8 cellular contexts compared by ENCODE assay signal in genomic region chr6:63573140-63573898, GRCh38. TPM values are rescaled to one million over a fixed set of nuclear protein-coding genes. Genes with fewer than 3 reads are reported as not detected.
A peak's percentile ranks its signal among the peaks of the same experiment; 100 is the strongest.
DNase-seq lines count a peak whose midpoint lies in the region; ATAC-seq and TF ChIP-seq lines count a peak whose summit lies in the region.

No MANE protein-coding gene starts in this region.

- TF ChIP-seq EP300 in SK-N-SH (IDR thresholded peaks at IDR 0.05; ENCODE audit: borderline replicate concordance in 1 of 2, low read depth in 1 of 2, low read length in 1 of 2), result no peak
- TF ChIP-seq EP300 in ovary (IDR thresholded peaks at IDR 0.05), result no peak
- TF ChIP-seq EP300 in tibial nerve (IDR thresholded peaks at IDR 0.05), result peak in 1 of 2 donors; percentile 84

- H3K79me2 ChIP-seq in GM23338 (replicated peaks; ENCODE audit: insufficient read depth) (peaks cover 55% of the 10 kb centered on the region), SK-N-SH (ENCODE audit: insufficient read depth) (peaks cover 60% of the 10 kb centered on the region)

- WGBS in SK-N-SH (ENCODE audit: low lambda C conversion rate), result under 1% methylated on average over 14 of the region's 79 CpGs
- 0 to 1% (median 0%) methylated on average over 64 to 79 of the region's 79 CpGs for WGBS in ovary, 3 donors
- 0% methylated on average over 50 to 62 of the region's 79 CpGs for WGBS in tibial nerve, 2 donors

- in situ Hi-C loops in G401 (cut with HindIII; ENCODE audit: low sequenced_read_pairs), result no loop called here

- intact Hi-C loops in Right ventricle myocardium inferior (cut with DNase I) (loop anchor here (2.0 to 5.0 kb wide), 3 partner anchors 61 to 221 kb away; partner anchors contain the start of gene PHF3), ovary (cut with DNase I) (loop anchor here in 1 of 4 donors (2.0 to 10.0 kb wide), 2 partner anchors 61 to 65 kb away; partner anchors contain the start of gene PHF3)

- peaks cover 16% of the 10 kb centered on the region for H3K4me1 Mint-ChIP-seq in GM23338

- 0 out of 2 replicates have a peak, but pooled peaks cover 4% of the 10 kb centered on the region for H3F3A ChIP-seq in GM23338 (replicated peaks; ENCODE audit: low read depth)
- H3F3A ChIP-seq in SK-N-SH (replicated peaks; ENCODE audit: insufficient read depth), result peaks cover 5% of the 10 kb centered on the region

- no peak for TF ChIP-seq RAD21 in SK-N-SH (IDR thresholded peaks at IDR 0.05; ENCODE audit: low read length)

- ATAC-seq in GM23338, result peak; percentile 76
- ATAC-seq in activated naive CD4-positive, alpha-beta T cell treated with anti-CD3 and anti-CD28 coated beads, Interleukin-2, amount 50 U/mL, for 72 hours, result peak; percentile 33 to 35
- ATAC-seq in Right ventricle myocardium inferior, result peak; percentile 60

- H3K27me3 Mint-ChIP-seq in GM23338 (ENCODE audit: insufficient read depth, low read depth, poor library complexity), result peaks cover 10% of the 10 kb centered on the region

- CTCF ChIA-PET in SK-N-SH (lab: Yijun Ruan, JAX), result interaction anchor here (0.6 to 2.3 kb wide), 13 partner anchors 11 to 233 kb away, joined by 3 to 26 read pairs (median 3); no protein-coding TSS in a partner anchor

- H3K4me2 ChIP-seq in GM23338, result peak overlapping the region; percentile 87
- peak overlapping the region; percentile 80 for H3K4me2 ChIP-seq in SK-N-SH

- peaks cover 36% of the 10 kb centered on the region for H3K36me3 Mint-ChIP-seq in GM23338 (ENCODE audit: low read depth)
- H3K36me3 Mint-ChIP-seq in activated naive CD4-positive, alpha-beta T cell treated with anti-CD3 and anti-CD28 coated beads, Interleukin-2, amount 50 U/mL, for 72 hours, result peaks cover 19 to 22% of the 10 kb centered on the region in 2 donors

- peaks cover 27% of the 10 kb centered on the region for H4K20me1 ChIP-seq in GM23338 (replicated peaks; ENCODE audit: insufficient read depth)
- H4K20me1 ChIP-seq in SK-N-SH (ENCODE audit: insufficient read depth), result peaks cover 35% of the 10 kb centered on the region

- H3K9me3 ChIP-seq in SK-N-SH (no peaks in the 10 kb centered on the region), ovary (no peaks in the 10 kb centered on the region), tibial nerve (no peaks in the 10 kb centered on the region)

- H3K27ac ChIP-seq in GM23338 (ENCODE audit: low read depth), result peak overlapping the region; percentile 91
- H3K27ac ChIP-seq in SK-N-SH (ENCODE audit: low read depth in 2 of 2, low read length in 1 of 2), result peak overlapping the region; percentile 89 to 98
- peak overlapping the region; percentile 95 to 100 for H3K27ac ChIP-seq in ovary
- H3K27ac ChIP-seq in tibial nerve, result peak overlapping the region; percentile 96 to 100 (median 98)

- peak; percentile 72 for DNase-seq in G401 (ENCODE audit: low spot score)
- DNase-seq in GM23338 (ENCODE audit: low spot score), result peak; percentile 94
- peak; percentile 73 for DNase-seq in LNCaP clone FGC (ENCODE audit: low read depth)
- peak; percentile 70 for DNase-seq in SK-N-SH
- peak; percentile 58 to 73 for DNase-seq in activated naive CD4-positive, alpha-beta T cell treated with anti-CD3 and anti-CD28 coated beads, Interleukin-2, amount 50 U/mL, for 72 hours (ENCODE audit: low spot score in 2 of 2)
- DNase-seq in Right ventricle myocardium inferior (ENCODE audit: missing footprints), result peak; percentile 90
- DNase-seq in ovary, result peak; percentile 77 to 80 (median 78)
- DNase-seq in tibial nerve (ENCODE audit: low spot score in 2 of 2), result peak; percentile 72 to 78

- H3K4me1 ChIP-seq in GM23338 (ENCODE audit: insufficient read depth) (peaks cover 13% of the 10 kb centered on the region), SK-N-SH (ENCODE audit: control insufficient read depth in 1 of 2, insufficient read depth in 2 of 2, low read depth in 1 of 2, low read length in 1 of 2) (peaks cover 0 to 5% of the 10 kb centered on the region in 2 experiments; a peak in 3 of 4 replicates), ovary (ENCODE audit: insufficient read depth) (no peaks in the 10 kb centered on the region), tibial nerve (peaks cover 0 to 42% (median 6%) of the 10 kb centered on the region in 4 donors)

- POLR2A ChIA-PET in SK-N-SH (lab: Yijun Ruan, JAX), result interaction anchor here (1.2 to 1.5 kb wide), 3 partner anchors 63 to 244 kb away, joined by 3 to 10 read pairs (median 3); partner anchors contain the start of gene PHF3

- H3K4me3 ChIP-seq in GM23338, result peak overlapping the region; percentile 68
- peak overlapping the region; percentile 62 for H3K4me3 ChIP-seq in LNCaP clone FGC (ENCODE audit: low read depth, low read length)
- peak overlapping the region; percentile 72 to 95 for H3K4me3 ChIP-seq in SK-N-SH (ENCODE audit: low read depth in 2 of 2, low read length in 1 of 2)
- H3K4me3 ChIP-seq in ovary, result peak overlapping the region; percentile 96
- peak overlapping the region; percentile 66 to 100 (median 86) for H3K4me3 ChIP-seq in tibial nerve

- no peaks in the 10 kb centered on the region for H3K27me3 ChIP-seq in GM23338 (ENCODE audit: insufficient read depth)
- H3K27me3 ChIP-seq in SK-N-SH (ENCODE audit: insufficient read depth), result no peaks in the 10 kb centered on the region
- H3K27me3 ChIP-seq in ovary, result no peaks in the 10 kb centered on the region
- no peaks in the 10 kb centered on the region for H3K27me3 ChIP-seq in tibial nerve

- no peaks in the 10 kb centered on the region for H3K9me2 ChIP-seq in GM23338 (ENCODE audit: insufficient read depth)
- H3K9me2 ChIP-seq in SK-N-SH, result no peaks in the 10 kb centered on the region

- TF ChIP-seq CTCF in GM23338 (conservative IDR thresholded peaks at IDR 0.05; ENCODE audit: low read depth in 2 of 2), result no peak
- no peak for TF ChIP-seq CTCF in LNCaP clone FGC (IDR thresholded peaks at IDR 0.05; ENCODE audit: control insufficient read depth, extremely low read depth, insufficient read depth)
- TF ChIP-seq CTCF in SK-N-SH (IDR thresholded peaks at IDR 0.05), result no peak
- TF ChIP-seq CTCF in ovary (IDR thresholded peaks at IDR 0.05), result peak in 1 of 3 donors; percentile 12
- TF ChIP-seq CTCF in tibial nerve (IDR thresholded peaks at IDR 0.05), result peak in 1 of 5 experiments; percentile 8

- H2AFZ ChIP-seq in GM23338, result no peak overlapping the region
- 0 out of 2 replicates have a peak overlapping the region, but pooled peaks have one; percentile 48 for H2AFZ ChIP-seq in SK-N-SH (ENCODE audit: low read depth)

- H3K4me3 Mint-ChIP-seq in GM23338, result peak overlapping the region; percentile 97

- H3K27ac Mint-ChIP-seq in GM23338, result peak overlapping the region; percentile 99
- peak overlapping the region; percentile 93 to 96 for H3K27ac Mint-ChIP-seq in activated naive CD4-positive, alpha-beta T cell treated with anti-CD3 and anti-CD28 coated beads, Interleukin-2, amount 50 U/mL, for 72 hours

- H3K9ac ChIP-seq in SK-N-SH, result peak overlapping the region; percentile 97

- no peaks in the 10 kb centered on the region; the same call in 1 of the 3 replicates for H3K9me3 Mint-ChIP-seq in GM23338
- H3K9me3 Mint-ChIP-seq in activated naive CD4-positive, alpha-beta T cell treated with anti-CD3 and anti-CD28 coated beads, Interleukin-2, amount 50 U/mL, for 72 hours, result no peaks in the 10 kb centered on the region

- TF ChIP-seq POLR2A in ovary (IDR thresholded peaks at IDR 0.05) (peak; percentile 58), tibial nerve (IDR thresholded peaks at IDR 0.05) (peak; percentile 71 to 83)

- H3K36me3 ChIP-seq in GM23338 (ENCODE audit: insufficient read depth) (peaks cover 26% of the 10 kb centered on the region), SK-N-SH (replicated peaks in 1 of 2; ENCODE audit: control insufficient read depth in 1 of 2, insufficient read depth in 2 of 2, low read length in 1 of 2) (peaks cover 20 to 23% of the 10 kb centered on the region in 2 experiments), ovary (no peaks in the 10 kb centered on the region), tibial nerve (peaks cover 0 to 17% (median 0%) of the 10 kb centered on the region in 3 donors)

TF ChIP-seq in GM23338, 12 proteins besides CTCF, POLR2A, EP300 and RAD21 (continues in another document):
- TF ChIP-seq EZH2phosphoT487 (IDR thresholded peaks at IDR 0.05; ENCODE audit: unreplicated experiment) (no peak), ZNF331 (CRISPR knock-in tag; IDR thresholded peaks at IDR 0.05; ENCODE audit: low read depth) (no peak)

TF ChIP-seq in SK-N-SH, 30 proteins besides CTCF, POLR2A, EP300 and RAD21:
- TF ChIP-seq, protein P1, sequence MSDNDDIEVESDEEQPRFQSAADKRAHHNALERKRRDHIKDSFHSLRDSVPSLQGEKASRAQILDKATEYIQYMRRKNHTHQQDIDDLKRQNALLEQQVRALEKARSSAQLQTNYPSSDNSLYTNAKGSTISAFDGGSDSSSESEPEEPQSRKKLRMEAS (IDR thresholded peaks at IDR 0.05; ENCODE audit: low read depth), result peak; percentile 52; the same call in 1 of the 2 replicates
- TF ChIP-seq POLR2AphosphoS5 (IDR thresholded peaks at IDR 0.05; ENCODE audit: low read depth, low read length), result peak; percentile 61; the same call in 1 of the 2 replicates
- peak; percentile 62; the same call in 1 of the 2 replicates for TF ChIP-seq MXI1 (IDR thresholded peaks at IDR 0.05; ENCODE audit: low read depth, low read length)
- TF ChIP-seq TEAD4 (IDR thresholded peaks at IDR 0.05; ENCODE audit: borderline replicate concordance, insufficient read depth), result no peak
- peak; percentile 68; the same call in 1 of the 2 replicates for TF ChIP-seq YY1 (IDR thresholded peaks at IDR 0.05; ENCODE audit: low read depth)
- TF ChIP-seq ELF1 (IDR thresholded peaks at IDR 0.05), result peak; percentile 17; the same call in 1 of the 2 replicates
TF ChIP-seq in SK-N-SH: peak in this region for 5.

RNA-seq across cellular contexts. Expression of gene PTP4A1, which starts 1.0 kb away (rescaled TPM):
- 16.6 and 24.1 TPM in 2 replicates for total RNA-seq in G401 (2014; rRNA removed; shearing (Covaris generic))
- total RNA-seq in GM23338 (2014; rRNA removed; shearing (Covaris generic)), result 96.9 and 99.0 TPM in 2 replicates
- polyA plus RNA-seq in GM23338 (2016; fragmentation: Nextera tagmentation; extraction: Ambion mirVana) (88.6 and 102 TPM in 2 replicates), SK-N-SH (2012; rRNA removed) (10.7 and 12.5 TPM in 2 replicates), ovary (10 to 100 TPM in 1 of 2 donors, 1 to 10 TPM in 1; 9.4 to 33.6 TPM)
- 46.2 and 57.3 TPM in 2 replicates for polyA plus RNA-seq in SK-N-SH (2012; cell fraction: cytosol; rRNA removed)
- 1.4 and 13.6 TPM in 2 replicates for polyA plus RNA-seq in SK-N-SH (2012; cell fraction: nucleus; rRNA removed)
- total RNA-seq in activated naive CD4-positive, alpha-beta T cell treated with anti-CD3 and anti-CD28 coated beads, Interleukin-2, amount 50 U/mL, for 72 hours, result 10 to 100 TPM; 46.4 to 77.0 TPM
- total RNA-seq in Right ventricle myocardium inferior (32.5 TPM), ovary (10 to 100 TPM; 22.2 to 89.4 (median 44.1) TPM), tibial nerve (10 to 100 TPM; 10.5 to 22.8 (median 18.4) TPM)

Comparison
In these comparisons a context has a peak if more than half of its experiments do, and no peak if none do; other contexts are left out.
1. Peak in every context shown above with its lines: DNase-seq, ATAC-seq, H3K4me3 ChIP-seq and H3K27ac ChIP-seq.